ENCODE assay signal across 29 cellular contexts in genomic region chr9:127153484-127153883, GRCh38. TPM values are rescaled to one million over a fixed set of nuclear protein-coding genes. Genes with fewer than 3 reads are reported as not detected.
DNase-seq lines count a peak whose midpoint lies in the region; ATAC-seq and TF ChIP-seq lines count a peak whose summit lies in the region.
"Had no signal": no experiment of that assay in that cellular context is flagged by ENCODE, and none has a peak within 500 bp of the region (broad histone marks: within the 10 kb centered on the region; RNA-seq: fewer than 3 reads in every experiment).

No MANE protein-coding gene starts in this region.

- TF ChIP-seq CTCF in MM.1S (IDR thresholded peaks at IDR 0.05; ENCODE audit: low read length): no peak
- no peak for TF ChIP-seq CTCF in adrenal gland (IDR thresholded peaks at IDR 0.05)

- H3K27me3 ChIP-seq in MM.1S (replicated peaks; ENCODE audit: insufficient read depth, low read length): no peaks in the 10 kb centered on the region
- H3K27me3 ChIP-seq in adrenal gland: no peaks in the 10 kb centered on the region
- H3K27me3 ChIP-seq: neural progenitor cell, Peyer's patch, right atrium auricular region, spleen, transverse colon had no signal

- H3K4me3 Mint-ChIP-seq in naive B cell: peak overlapping the region in 1 of 8 donors; percentile 70
- H3K4me3 Mint-ChIP-seq: activated CD8-positive, alpha-beta T cell treated with anti-CD3 and anti-CD28 coated beads for 36 hours; activated naive CD8-positive, alpha-beta T cell; CD14-positive monocyte; immature natural killer cell; neural progenitor cell had no signal

- ATAC-seq in naive B cell (ENCODE audit: low read depth in 2 of 2) (no peak), GM19467 (IDR thresholded peaks at IDR 0.05; ENCODE audit: unreplicated experiment) (no peak)
- ATAC-seq: activated CD8-positive, alpha-beta T cell treated with anti-CD3 and anti-CD28 coated beads for 36 hours had no signal

- H3K4me3 ChIP-seq in MM.1S (ENCODE audit: low read length) (no peak overlapping the region), adrenal gland (no peak overlapping the region)
- H3K4me3 ChIP-seq: neural progenitor cell, Peyer's patch, right atrium auricular region, spleen, transverse colon had no signal

- H3K27ac ChIP-seq in MM.1S (ENCODE audit: low read length) (no peak overlapping the region; the same call in 1 of the 2 replicates), adrenal gland (no peak overlapping the region)
- H3K27ac ChIP-seq: neural progenitor cell had no signal

- H3K4me1 Mint-ChIP-seq in naive B cell: peaks cover 14 to 29% (median 23%) of the 10 kb centered on the region in 3 donors
- H3K4me1 Mint-ChIP-seq: immature natural killer cell had no signal

- H4K20me1 ChIP-seq in MM.1S (ENCODE audit: insufficient read depth, low read length): no peaks in the 10 kb centered on the region

- H3K27me3 Mint-ChIP-seq in naive B cell: no peaks in the 10 kb centered on the region
- H3K27me3 Mint-ChIP-seq: activated CD8-positive, alpha-beta T cell treated with anti-CD3 and anti-CD28 coated beads for 36 hours had no signal

- H3K9me3 ChIP-seq in MM.1S (replicated peaks; ENCODE audit: insufficient read depth, low read length): no peaks in the 10 kb centered on the region
- H3K9me3 ChIP-seq in adrenal gland (replicated peaks in 1 of 3): no peaks in the 10 kb centered on the region
- H3K9me3 ChIP-seq: Peyer's patch, right atrium auricular region, spleen, transverse colon had no signal

- H3K36me3 Mint-ChIP-seq in naive B cell: no peaks in the 10 kb centered on the region
- H3K36me3 Mint-ChIP-seq: activated naive CD8-positive, alpha-beta T cell; CD14-positive monocyte; immature natural killer cell; neural progenitor cell had no signal

- H3K27ac Mint-ChIP-seq in naive B cell: peak overlapping the region in 4 of 6 donors; percentile 37 to 85 (median 68)
- H3K27ac Mint-ChIP-seq: activated CD8-positive, alpha-beta T cell treated with anti-CD3 and anti-CD28 coated beads for 36 hours; activated naive CD8-positive, alpha-beta T cell; immature natural killer cell had no signal

- H2AFZ ChIP-seq in MM.1S (ENCODE audit: low read length): no peak overlapping the region
- H2AFZ ChIP-seq: neural progenitor cell had no signal

- H3K9me3 Mint-ChIP-seq in naive B cell: no peaks in the 10 kb centered on the region
- H3K9me3 Mint-ChIP-seq: activated CD8-positive, alpha-beta T cell treated with anti-CD3 and anti-CD28 coated beads for 36 hours; immature natural killer cell; neural progenitor cell had no signal

- no peak for DNase-seq in MM.1S
- DNase-seq in adrenal gland: peak in 4 of 7 donors; percentile 7 to 47 (median 12)
- DNase-seq in naive B cell: no peak
- peak; percentile 29 for DNase-seq in ureter (ENCODE audit: low spot score)
- no peak for DNase-seq in NCI-H146 (lab: John Stamatoyannopoulos, UW)
- no peak for DNase-seq in activated CD4-positive, alpha-beta T cell treated with anti-CD3 and anti-CD28 coated beads, Interleukin-2, amount 50 U/mL, for 4 hours
- DNase-seq: activated CD8-positive, alpha-beta T cell treated with anti-CD3 and anti-CD28 coated beads for 36 hours; activated effector memory CD4-positive, alpha-beta T cell treated with anti-CD3 and anti-CD28 coated beads, Interleukin-2, amount 50 U/mL, for 16 hours; activated T-cell treated with anti-CD3 and anti-CD28 coated beads, Interleukin-2, amount 50 U/mL, for 1 hour; Calu3; effector memory CD4-positive, alpha-beta T cell; erythroblast; HCEC 1CT; immature natural killer cell; mammary epithelial cell; NCI-H1436 treated with DMSO at 0.1 percent for 48 hours; NCI-H226; NCI-H526 treated with DMSO at 0.1 percent for 48 hours; SHP77 treated with DMSO at 0.1 percent for 48 hours; spleen; stimulated activated CD4-positive, alpha-beta T cell treated with anti-CD3 and anti-CD28 coated beads, Interleukin-2, amount 100 ng/mL, for 24 hours; T-helper 2 cell; transverse colon had no signal

- no peak for TF ChIP-seq POLR2A in adrenal gland (IDR thresholded peaks at IDR 0.05)

- H3K4me1 ChIP-seq in MM.1S (ENCODE audit: low read length): peaks cover 21% of the 10 kb centered on the region
- H3K4me1 ChIP-seq in adrenal gland (replicated peaks in 1 of 2): peaks cover 0 to 9% of the 10 kb centered on the region in 2 donors

- intact Hi-C loops in adrenal gland (cut with DNase I): no loop called here

- H3F3A ChIP-seq in MM.1S (ENCODE audit: insufficient read depth, low read length): peaks cover 15% of the 10 kb centered on the region

- H3K36me3 ChIP-seq in MM.1S (replicated peaks; ENCODE audit: insufficient read depth, low read length) (no peaks in the 10 kb centered on the region), adrenal gland (replicated peaks in 1 of 2) (no peaks in the 10 kb centered on the region)
- H3K36me3 ChIP-seq: neural progenitor cell, Peyer's patch, right atrium auricular region, spleen, transverse colon had no signal

- H3K9me2 ChIP-seq in MM.1S (replicated peaks; ENCODE audit: insufficient read depth, low read length): no peaks in the 10 kb centered on the region

- peak overlapping the region; percentile 62; the same call in 1 of the 2 replicates for H3K4me2 ChIP-seq in MM.1S (ENCODE audit: low read depth, low read length)
- H3K4me2 ChIP-seq: neural progenitor cell had no signal

- no peaks in the 10 kb centered on the region for H3K79me2 ChIP-seq in MM.1S (ENCODE audit: low read length)

- no peak overlapping the region for H3K9ac ChIP-seq in MM.1S (ENCODE audit: low read length)
- H3K9ac ChIP-seq: neural progenitor cell had no signal

- WGBS in adrenal gland, 4 donors: 80 to 92% (median 88%) methylated on average over 3 to 4 of the region's 4 CpGs

RNA-seq across cellular contexts. Expression of gene ANGPTL2, which starts 31.0 kb away (rescaled TPM):
- total RNA-seq in adrenal gland: 10 to 100 TPM in 7 of 8 donors, 1 to 10 TPM in 1; 9.7 to 32.6 (median 13.4) TPM
- polyA plus RNA-seq in adrenal gland: 10 to 100 TPM in 1 of 3 donors, 1 to 10 TPM in 2; 5.6 to 10.3 (median 8.4) TPM
- polyA plus RNA-seq in naive B cell (ENCODE audit: low read depth in 6 of 6): not detected
- 22.2 TPM for total RNA-seq in ureter
- total RNA-seq: activated CD8-positive, alpha-beta T cell treated with anti-CD3 and anti-CD28 coated beads for 36 hours; Calu3 had no signal
- polyA plus RNA-seq: CD14-positive monocyte, immature natural killer cell, mammary epithelial cell had no signal

Comparison
In these comparisons a context has a peak if more than half of its experiments do, and no peak if none do; other contexts are left out.
1. DNase-seq: peak in adrenal gland (4 of 7) and ureter (single experiment); none in MM.1S (single experiment), naive B cell (single experiment), NCI-H146 (single experiment) and activated CD4-positive, alpha-beta T cell treated with anti-CD3 and anti-CD28 coated beads, Interleukin-2, amount 50 U/mL, for 4 hours (0 of 2).